8 cellular contexts compared by ENCODE assay signal in genomic region chr1:206608108-206608698, GRCh38. TPM values are rescaled to one million over a fixed set of nuclear protein-coding genes. Genes with fewer than 3 reads are reported as not detected.
DNase-seq lines count a peak whose midpoint lies in the region; ATAC-seq and TF ChIP-seq lines count a peak whose summit lies in the region.

No MANE protein-coding gene starts in this region.

- peaks cover 29% of the 10 kb centered on the region for H3K4me1 Mint-ChIP-seq in activated naive CD8-positive, alpha-beta T cell treated with anti-CD3 and anti-CD28 coated beads, Interleukin-2, amount 10 ng/mL, durations not matched to agents 7 days and 5 days
- H3K4me1 Mint-ChIP-seq in stimulated activated effector memory CD8-positive, alpha-beta T cell treated with anti-CD3 and anti-CD28 coated beads, Interleukin-12 subunit alpha, Interleukin-12 subunit beta, amount 100 ng/mL, for 72 hours = peaks cover 37% of the 10 kb centered on the region

- DNase-seq in CD1c-positive myeloid dendritic cell (ENCODE audit: extremely low spot score) (peak; percentile 47), HFF-Myc (ENCODE audit: extremely low read depth, low read depth) (no peak), SK-N-DZ (ENCODE audit: low spot score) (peak; percentile 28), left kidney (ENCODE audit: low read depth, low spot score) (peak; percentile 58)
- peak; percentile 59 for DNase-seq in activated naive CD8-positive, alpha-beta T cell treated with anti-CD3 and anti-CD28 coated beads, Interleukin-2, amount 10 ng/mL, durations not matched to agents 7 days and 5 days
- DNase-seq in stimulated activated effector memory CD8-positive, alpha-beta T cell treated with anti-CD3 and anti-CD28 coated beads, Interleukin-12 subunit alpha, Interleukin-12 subunit beta, amount 100 ng/mL, for 72 hours (ENCODE audit: low spot score in 2 of 2) = peak; percentile 43 to 79

- ATAC-seq in activated naive CD8-positive, alpha-beta T cell treated with anti-CD3 and anti-CD28 coated beads, Interleukin-2, amount 10 ng/mL, durations not matched to agents 7 days and 5 days (ENCODE audit: low read depth) = no peak
- ATAC-seq in stimulated activated effector memory CD8-positive, alpha-beta T cell treated with anti-CD3 and anti-CD28 coated beads, Interleukin-12 subunit alpha, Interleukin-12 subunit beta, amount 100 ng/mL, for 72 hours = no peak
- no peak for ATAC-seq in GM19452 (IDR thresholded peaks at IDR 0.05; ENCODE audit: unreplicated experiment)
- ATAC-seq in GM21381 (IDR thresholded peaks at IDR 0.05; ENCODE audit: unreplicated experiment) = no peak

- no peak overlapping the region for H3K27ac Mint-ChIP-seq in activated naive CD8-positive, alpha-beta T cell treated with anti-CD3 and anti-CD28 coated beads, Interleukin-2, amount 10 ng/mL, durations not matched to agents 7 days and 5 days
- peak overlapping the region; percentile 87 for H3K27ac Mint-ChIP-seq in stimulated activated effector memory CD8-positive, alpha-beta T cell treated with anti-CD3 and anti-CD28 coated beads, Interleukin-12 subunit alpha, Interleukin-12 subunit beta, amount 100 ng/mL, for 72 hours

- H3K4me3 ChIP-seq in HFF-Myc (replicated peaks; ENCODE audit: low read depth, low read length) = no peak overlapping the region

- no peaks in the 10 kb centered on the region for H3K9me3 Mint-ChIP-seq in activated naive CD8-positive, alpha-beta T cell treated with anti-CD3 and anti-CD28 coated beads, Interleukin-2, amount 10 ng/mL, durations not matched to agents 7 days and 5 days
- H3K9me3 Mint-ChIP-seq in stimulated activated effector memory CD8-positive, alpha-beta T cell treated with anti-CD3 and anti-CD28 coated beads, Interleukin-12 subunit alpha, Interleukin-12 subunit beta, amount 100 ng/mL, for 72 hours = no peaks in the 10 kb centered on the region

- peak; percentile 83 for TF ChIP-seq CTCF in HFF-Myc (IDR thresholded peaks at IDR 0.05; ENCODE audit: low read depth, low read length, missing control alignments)

- peaks cover 10% of the 10 kb centered on the region for H3K36me3 Mint-ChIP-seq in activated naive CD8-positive, alpha-beta T cell treated with anti-CD3 and anti-CD28 coated beads, Interleukin-2, amount 10 ng/mL, durations not matched to agents 7 days and 5 days
- H3K36me3 Mint-ChIP-seq in stimulated activated effector memory CD8-positive, alpha-beta T cell treated with anti-CD3 and anti-CD28 coated beads, Interleukin-12 subunit alpha, Interleukin-12 subunit beta, amount 100 ng/mL, for 72 hours = peaks cover 87% of the 10 kb centered on the region

- no peak overlapping the region for H3K4me3 Mint-ChIP-seq in activated naive CD8-positive, alpha-beta T cell treated with anti-CD3 and anti-CD28 coated beads, Interleukin-2, amount 10 ng/mL, durations not matched to agents 7 days and 5 days
- peak overlapping the region; percentile 44 for H3K4me3 Mint-ChIP-seq in stimulated activated effector memory CD8-positive, alpha-beta T cell treated with anti-CD3 and anti-CD28 coated beads, Interleukin-12 subunit alpha, Interleukin-12 subunit beta, amount 100 ng/mL, for 72 hours

- POLR2A ChIA-PET in activated naive CD8-positive, alpha-beta T cell treated with anti-CD3 and anti-CD28 coated beads, Interleukin-2, amount 10 ng/mL, durations not matched to agents 7 days and 5 days (lab: Charles Lee) = interaction anchor here (1.6 kb wide), 1 partner anchor 19 kb away, joined by 4 read pairs; no protein-coding TSS in a partner anchor

- no peaks in the 10 kb centered on the region for H3K27me3 Mint-ChIP-seq in activated naive CD8-positive, alpha-beta T cell treated with anti-CD3 and anti-CD28 coated beads, Interleukin-2, amount 10 ng/mL, durations not matched to agents 7 days and 5 days

RNA-seq across cellular contexts. Expression of gene EIF2D, which starts 4.1 kb away (rescaled TPM):
- polyA plus RNA-seq in SK-N-DZ (2014; cell fraction: cytosol; rRNA removed) = 31.7 and 32.1 TPM in 2 replicates
- polyA plus RNA-seq in SK-N-DZ (2014; cell fraction: nucleus; rRNA removed) = 79.9 and 80.6 TPM in 2 replicates
- 10 to 100 TPM; 40.6 to 43.7 TPM for total RNA-seq in activated naive CD8-positive, alpha-beta T cell treated with anti-CD3 and anti-CD28 coated beads, Interleukin-2, amount 10 ng/mL, durations not matched to agents 7 days and 5 days

RNA-seq across cellular contexts. Expression of gene DYRK3, which starts 27.1 kb away (rescaled TPM):
- 6.8 and 6.9 TPM in 2 replicates for polyA plus RNA-seq in SK-N-DZ (2014; cell fraction: cytosol; rRNA removed)
- polyA plus RNA-seq in SK-N-DZ (2014; cell fraction: nucleus; rRNA removed) = 3.7 and 4.9 TPM in 2 replicates
- 1 to 10 TPM; 2.7 TPM for total RNA-seq in activated naive CD8-positive, alpha-beta T cell treated with anti-CD3 and anti-CD28 coated beads, Interleukin-2, amount 10 ng/mL, durations not matched to agents 7 days and 5 days
